ENCODE assay signal across 8 cellular contexts in the genomic region with DNA sequence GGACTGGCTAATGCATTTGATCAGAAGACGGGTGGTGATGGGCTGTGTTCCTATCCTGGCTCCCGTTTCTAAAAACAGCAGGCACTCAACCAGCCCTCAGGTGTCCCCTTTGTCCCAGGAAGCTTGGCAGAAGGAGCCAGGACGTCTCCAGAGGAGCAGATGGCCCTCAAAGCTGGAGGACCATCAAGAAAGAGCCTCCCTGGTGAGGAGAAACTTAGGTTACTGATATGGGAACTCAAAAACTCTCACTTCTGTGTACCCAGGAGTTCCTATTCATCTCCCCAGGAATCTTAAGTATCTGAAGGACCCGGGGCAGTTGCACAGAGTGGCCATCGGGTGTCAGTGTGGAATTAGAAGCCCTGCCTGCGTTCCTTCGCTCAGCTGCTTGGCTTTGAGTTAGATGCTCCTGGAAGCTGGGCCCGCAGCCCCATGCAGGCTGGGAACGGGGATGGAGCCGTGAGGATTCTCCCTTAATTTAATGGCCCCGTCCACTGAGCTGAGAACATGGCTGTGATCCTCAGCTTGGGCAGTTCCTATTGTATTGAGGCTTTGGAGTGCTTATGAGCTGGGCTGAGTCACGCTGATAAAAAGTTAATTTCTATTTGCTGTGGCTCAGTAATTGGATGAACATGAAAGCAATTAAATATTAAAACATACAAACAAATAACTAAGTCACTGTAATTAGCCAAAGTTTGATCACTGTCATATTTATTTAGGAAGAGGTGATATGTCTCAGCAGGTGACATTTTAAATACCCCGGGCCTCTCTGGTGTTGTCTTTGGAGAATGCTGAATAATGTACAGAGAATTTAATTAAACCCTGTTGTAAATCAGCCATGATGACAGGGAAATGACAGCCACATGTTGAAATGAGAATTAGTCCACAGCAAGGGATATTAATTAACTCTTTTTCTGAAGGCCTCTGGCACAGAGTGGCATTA.
DNase-seq lines count a peak whose midpoint lies in the region; ATAC-seq and TF ChIP-seq lines count a peak whose summit lies in the region.

No MANE protein-coding gene starts in this region.

- peak overlapping the region; percentile 76 for H3K4me2 ChIP-seq in BLaER1

- H3K4me1 Mint-ChIP-seq in HFFc6 (ENCODE audit: low read depth): peaks cover 11% of the 10 kb centered on the region

- TF ChIP-seq CTCF in HFFc6 (IDR thresholded peaks at IDR 0.05) (peak; percentile 87), lung (IDR thresholded peaks at IDR 0.05; ENCODE audit: control extremely low read depth, extremely low read depth) (peak; percentile 86)

- H3K9ac ChIP-seq in BLaER1: no peak overlapping the region

- H3K9me3 ChIP-seq in BLaER1 (no peaks in the 10 kb centered on the region), lung (ENCODE audit: control insufficient read depth in 2 of 2, insufficient read depth in 1 of 2, low read length in 1 of 2) (no peaks in the 10 kb centered on the region)

- no peak overlapping the region for H3K4me3 Mint-ChIP-seq in HFFc6

- H3K4me3 ChIP-seq in BLaER1 (no peak overlapping the region), lung (no peak overlapping the region)

- peak; percentile 90 for ATAC-seq in lung (ENCODE audit: insufficient read depth, low FRiP score)
- no peak for ATAC-seq in HG02852 (IDR thresholded peaks at IDR 0.05; ENCODE audit: unreplicated experiment)

- H3K36me3 ChIP-seq in BLaER1: no peaks in the 10 kb centered on the region
- no peaks in the 10 kb centered on the region for H3K36me3 ChIP-seq in lung (ENCODE audit: control insufficient read depth in 2 of 2, insufficient read depth in 2 of 2, low read length in 2 of 2)

- WGBS in lung, 2 donors: 20 to 28% methylated on average over 13 of the region's 13 CpGs

- H3K27ac ChIP-seq in BLaER1 (no peak overlapping the region), lung (ENCODE audit: low read depth in 1 of 2, low read length in 1 of 2) (peak overlapping the region in 1 of 2 donors; percentile 11)

- DNase-seq in HFFc6: peak; percentile 72
- DNase-seq in NCI-H526 treated with DMSO at 0.1 percent for 48 hours (lab: John Stamatoyannopoulos, UW): peak; percentile 70
- peak; percentile 64 to 71 for DNase-seq in activated CD4-positive, alpha-beta T cell treated with anti-CD3 and anti-CD28 coated beads, Interleukin-2, amount 50 U/mL, for 48 hours
- DNase-seq in effector CD8-positive, alpha-beta T cell (lab: John Stamatoyannopoulos, UW): peak; percentile 35
- DNase-seq in lung (ENCODE audit: low spot score): peak; percentile 77
- peak; percentile 39 for DNase-seq in stimulated activated CD8-positive, alpha-beta memory T cell treated with anti-CD3 and anti-CD28 coated beads, Interleukin-15, amount 100 ng/mL, for 1 hour (ENCODE audit: low read depth)

- H3K36me3 Mint-ChIP-seq in HFFc6 (ENCODE audit: low read depth): no peaks in the 10 kb centered on the region

- no peak overlapping the region for H3K27ac Mint-ChIP-seq in HFFc6

- H4K20me1 ChIP-seq in BLaER1: no peaks in the 10 kb centered on the region

- H3K27me3 ChIP-seq in BLaER1: no peaks in the 10 kb centered on the region
- H3K27me3 ChIP-seq in lung (ENCODE audit: control insufficient read depth, insufficient read depth): no peaks in the 10 kb centered on the region

- H3K4me1 ChIP-seq in BLaER1 (peaks cover 66% of the 10 kb centered on the region), lung (ENCODE audit: control insufficient read depth in 2 of 2, insufficient read depth in 2 of 2, low read length in 2 of 2) (peaks cover 0 to 1% of the 10 kb centered on the region in 2 donors)

- H3K9me3 Mint-ChIP-seq in HFFc6: no peaks in the 10 kb centered on the region

- H3K27me3 Mint-ChIP-seq in HFFc6 (ENCODE audit: insufficient read depth): peaks cover 27% of the 10 kb centered on the region
